Comparison of ENCODE assay signal across 8 cellular contexts in genomic region chr9:113343732-113344231, GRCh38. TPM values are rescaled to one million over a fixed set of nuclear protein-coding genes. Genes with fewer than 3 reads are reported as not detected.
DNase-seq lines count a peak whose midpoint lies in the region; ATAC-seq and TF ChIP-seq lines count a peak whose summit lies in the region.

No MANE protein-coding gene starts in this region.

- H3K9me3 ChIP-seq in hepatocyte (ENCODE audit: low read depth) = no peaks in the 10 kb centered on the region

- H3K4me2 ChIP-seq in hepatocyte = no peak overlapping the region

- no peaks in the 10 kb centered on the region for H3K79me2 ChIP-seq in hepatocyte

- no peaks in the 10 kb centered on the region for H3K36me3 ChIP-seq in hepatocyte (replicated peaks; ENCODE audit: insufficient read depth, low read depth)

- H3K4me1 ChIP-seq in hepatocyte (ENCODE audit: insufficient read depth) = peaks cover under 1% of the 10 kb centered on the region

- H4K20me1 ChIP-seq in hepatocyte (ENCODE audit: insufficient read depth, poor library complexity, severe bottlenecking) = no peaks in the 10 kb centered on the region

- no peaks in the 10 kb centered on the region for H3K27me3 ChIP-seq in hepatocyte

- WGBS in hepatocyte (ENCODE audit: low lambda C conversion rate, missing lambda C conversion rate) = 65% methylated on average over 1 of the region's 1 CpG

- DNase-seq in D341Med (ENCODE audit: low spot score) = peak; percentile 52
- DNase-seq in NCI-H128 (lab: John Stamatoyannopoulos, UW; ENCODE audit: unreplicated experiment) = peak; percentile 66
- DNase-seq in amniotic epithelial cell (ENCODE audit: low read depth) = peak; percentile 34
- DNase-seq in hepatocyte (ENCODE audit: low spot score) = peak; percentile 84
- DNase-seq in superior temporal gyrus (ENCODE audit: extremely low spot score) = peak; percentile 87
- no peak for DNase-seq in stimulated activated naive CD4-positive, alpha-beta T cell (lab: John Stamatoyannopoulos, UW)
- DNase-seq in stimulated activated CD4-positive, alpha-beta T cell treated with anti-CD3 and anti-CD28 coated beads, Interleukin-2, amount 100 ng/mL, for 24 hours = no peak

- ATAC-seq in HG03280 (IDR thresholded peaks at IDR 0.05; ENCODE audit: unreplicated experiment) = no peak

- H3K4me3 ChIP-seq in hepatocyte = no peak overlapping the region

- H3K27ac ChIP-seq in hepatocyte = peak overlapping the region; percentile 87

- H3K9me2 ChIP-seq in hepatocyte (replicated peaks; ENCODE audit: insufficient read depth) = no peaks in the 10 kb centered on the region

- no peak for TF ChIP-seq CTCF in hepatocyte (IDR thresholded peaks at IDR 0.05; ENCODE audit: poor library complexity)

- no peak overlapping the region for H2AFZ ChIP-seq in hepatocyte

RNA-seq across cellular contexts. Expression of gene WDR31, which starts 3.7 kb away (rescaled TPM):
- 1.4 and 3.7 TPM in 2 replicates for total RNA-seq in hepatocyte
- polyA plus RNA-seq in hepatocyte = 0.86 and 1.3 TPM in 2 replicates

RNA-seq across cellular contexts. Expression of gene BSPRY, which starts 5.6 kb away (rescaled TPM):
- 4.8 and 6.1 TPM in 2 replicates for total RNA-seq in hepatocyte
- 12.0 TPM in 2 replicates for polyA plus RNA-seq in hepatocyte

RNA-seq across cellular contexts. Expression of gene HDHD3, which starts 33.0 kb away (rescaled TPM):
- 96.8 and 98.7 TPM in 2 replicates for total RNA-seq in hepatocyte
- polyA plus RNA-seq in hepatocyte = 94.9 and 110 TPM in 2 replicates

RNA-seq across cellular contexts. Expression of gene RNF183, which starts 40.6 kb away (rescaled TPM):
- total RNA-seq in hepatocyte = 0.43 and 3.9 TPM in 2 replicates
- 0.21 and 0.85 TPM in 2 replicates for polyA plus RNA-seq in hepatocyte

RNA-seq across cellular contexts. Expression of gene ALAD, which starts 57.3 kb away (rescaled TPM):
- total RNA-seq in hepatocyte = 27.1 and 27.8 TPM in 2 replicates
- polyA plus RNA-seq in hepatocyte = 31.5 and 43.8 TPM in 2 replicates

Comparison
In these comparisons a context has a peak if more than half of its experiments do, and no peak if none do; other contexts are left out.
1. DNase-seq: peak in D341Med (single experiment), NCI-H128 (single experiment), amniotic epithelial cell (single experiment), hepatocyte (single experiment) and superior temporal gyrus (single experiment); none in stimulated activated naive CD4-positive, alpha-beta T cell (0 of 6) and stimulated activated CD4-positive, alpha-beta T cell treated with anti-CD3 and anti-CD28 coated beads, Interleukin-2, amount 100 ng/mL, for 24 hours (0 of 2).